8 cellular contexts compared by ENCODE assay signal in the genomic region with DNA sequence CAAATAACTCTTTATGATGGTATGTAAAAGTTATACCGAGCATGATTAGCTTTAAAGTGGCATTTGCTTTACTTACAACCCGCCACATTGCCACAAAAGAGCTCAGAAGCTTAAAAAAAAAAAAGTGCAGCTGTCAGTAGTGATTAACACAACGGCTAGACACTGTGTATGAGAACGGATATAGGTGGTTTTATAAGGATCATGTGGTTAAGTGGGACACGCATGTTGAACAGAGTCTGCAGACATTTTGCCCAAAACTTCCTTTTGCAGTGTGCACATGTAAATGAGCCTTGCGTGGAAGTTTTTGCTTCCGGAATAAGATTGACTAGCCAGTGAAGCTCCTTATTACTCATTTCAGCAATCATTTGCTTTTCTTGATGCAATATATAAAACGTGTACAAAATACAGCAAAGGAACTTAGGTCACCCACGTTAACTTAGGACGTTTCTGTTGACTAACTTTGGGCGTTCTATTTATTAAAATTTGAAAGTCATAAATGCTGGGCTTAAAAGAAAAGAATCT. TPM values are rescaled to one million over a fixed set of nuclear protein-coding genes. Genes with fewer than 3 reads are reported as not detected.
DNase-seq lines count a peak whose midpoint lies in the region; ATAC-seq, FAIRE-seq and TF ChIP-seq lines count a peak whose summit lies in the region.

No MANE protein-coding gene starts in this region.

- H3K36me3 ChIP-seq in kidney (ENCODE audit: control insufficient read depth in 1 of 2, insufficient read depth in 2 of 2, low read length in 2 of 2), result no peaks in the 10 kb centered on the region
- H3K36me3 ChIP-seq in H7 (replicated peaks; ENCODE audit: control insufficient read depth, insufficient read depth, low read length), result no peaks in the 10 kb centered on the region

- peak; percentile 26 for DNase-seq in ELR (ENCODE audit: low read depth)
- DNase-seq in KG1 (lab: John Stamatoyannopoulos, UW), result peak; percentile 75
- peak; percentile 56 for DNase-seq in activated CD4-positive, alpha-beta T cell treated with anti-CD3 and anti-CD28 coated beads for 48 hours
- peak; percentile 29 for DNase-seq in globus pallidus (ENCODE audit: low spot score)
- DNase-seq in stimulated activated CD8-positive, alpha-beta memory T cell treated with anti-CD3 and anti-CD28 coated beads, Interleukin-12 subunit alpha, Interleukin-12 subunit beta, amount 100 ng/mL, for 4 hours (ENCODE audit: low read depth), result peak; percentile 19
- DNase-seq in kidney, result no peak
- no peak for DNase-seq in H7

- no peak for TF ChIP-seq CTCF in kidney (IDR thresholded peaks at IDR 0.05; ENCODE audit: borderline replicate concordance, extremely low read depth, insufficient read depth)

- no peaks in the 10 kb centered on the region for H3K27me3 ChIP-seq in H7 (ENCODE audit: control insufficient read depth, insufficient read depth, low read length)

- no peak overlapping the region for H3K27ac ChIP-seq in kidney (ENCODE audit: low read depth in 2 of 2, low read length in 2 of 2)

- H3K9ac ChIP-seq in kidney (ENCODE audit: low read length in 2 of 2), result no peak overlapping the region

- no peak for FAIRE-seq in kidney (lab: Jason Lieb, UNC)

- no peaks in the 10 kb centered on the region for H3K9me3 ChIP-seq in kidney (ENCODE audit: control insufficient read depth in 1 of 2, low read length in 2 of 2)

- intact Hi-C loops in kidney (cut with DNase I), result no loop called here

- H3K4me3 ChIP-seq in kidney (ENCODE audit: low read length in 2 of 2) (no peak overlapping the region), H7 (ENCODE audit: insufficient read depth, low read depth, low read length) (no peak overlapping the region)

- no peaks in the 10 kb centered on the region for H3K4me1 ChIP-seq in kidney (ENCODE audit: control insufficient read depth in 1 of 2, insufficient read depth in 1 of 2, low read depth in 1 of 2, low read length in 2 of 2)

- peak; percentile 97 for ATAC-seq in GM21447 (IDR thresholded peaks at IDR 0.05; ENCODE audit: unreplicated experiment)

RNA-seq across cellular contexts. Expression of a gene that starts 58.7 kb away (rescaled TPM):
- 50.2 TPM for total RNA-seq in kidney
- 5.0 TPM for polyA plus RNA-seq in kidney (ENCODE audit: insufficient read depth, low read depth, low replicate concordance)
- total RNA-seq in H7 (2014; rRNA removed; shearing (Covaris generic)), result 0.07 TPM in 1 of 2 replicates, not detected in the other

Comparison
In these comparisons a context has a peak if more than half of its experiments do, and no peak if none do; other contexts are left out.
1. DNase-seq: peak in ELR (single experiment), KG1 (single experiment), activated CD4-positive, alpha-beta T cell treated with anti-CD3 and anti-CD28 coated beads for 48 hours (single experiment), globus pallidus (single experiment) and stimulated activated CD8-positive, alpha-beta memory T cell treated with anti-CD3 and anti-CD28 coated beads, Interleukin-12 subunit alpha, Interleukin-12 subunit beta, amount 100 ng/mL, for 4 hours (single experiment); none in kidney (single experiment) and H7 (single experiment).
2. RNA of a gene that starts 58.7 kb away (total RNA-seq): 50.2 TPM in kidney (single experiment); 0.07 TPM in H7; every median in the first group is over 10 times any median in the second.